Comparison of ENCODE assay signal across 8 cellular contexts in genomic region chr7:66920769-66921395, GRCh38. TPM values are rescaled to one million over a fixed set of nuclear protein-coding genes. Genes with fewer than 3 reads are reported as not detected.
A peak's percentile ranks its signal among the peaks of the same experiment; 100 is the strongest.
DNase-seq lines count a peak whose midpoint lies in the region; ATAC-seq and TF ChIP-seq lines count a peak whose summit lies in the region.

Gene TMEM248, plus strand, starts transcription at chr7:66921225. Its CDS starts 20,641 bp downstream, at chr7:66941866.

- TF ChIP-seq CTCF in BE2C (IDR thresholded peaks at IDR 0.05; ENCODE audit: low read depth, low read length): no peak

- peak within 1 kb of the TSS; percentile 66 for H3K4me3 ChIP-seq in BE2C (ENCODE audit: low read depth, low read length)

- H3K27me3 ChIP-seq in BE2C: no peaks in the 10 kb centered on the region

- no peaks in the 10 kb centered on the region for H3K9me3 ChIP-seq in BE2C

- no peaks in the 10 kb centered on the region; the same call in 1 of the 2 replicates for H3K4me1 ChIP-seq in BE2C

- peak; percentile 82 for ATAC-seq in HG03442 (IDR thresholded peaks at IDR 0.05; ENCODE audit: unreplicated experiment)

- DNase-seq in BE2C (peak; percentile 87), GM19238 (ENCODE audit: insufficient read length, low spot score) (peak; percentile 83), NCI-H526 (lab: John Stamatoyannopoulos, UW) (peak; percentile 70 to 91), cortex of kidney (lab: John Stamatoyannopoulos, UW) (peak; percentile 14), left kidney (ENCODE audit: low read depth, low spot score) (peak; percentile 96)
- peak; percentile 89 for DNase-seq in activated CD4-positive, alpha-beta T cell treated with anti-CD3 and anti-CD28 coated beads, Interleukin-2, amount 50 U/mL, for 1 hour
- DNase-seq in stimulated activated CD4-positive, alpha-beta T cell treated with anti-CD3 and anti-CD28 coated beads, Interleukin-1b, Interleukin-23, amount 100 ng/mL, for 48 hours: peak; percentile 94

- peaks cover 3% of the 10 kb centered on the region; the same call in 1 of the 2 replicates for H3K36me3 ChIP-seq in BE2C

RNA-seq across cellular contexts. Expression of gene TMEM248, which starts in this region (rescaled TPM):
- 71.6 TPM for polyA plus RNA-seq in BE2C (2012; ENCODE audit: insufficient read depth, insufficient read length, low read depth)

Comparison
In these comparisons a context has a peak if more than half of its experiments do, and no peak if none do; other contexts are left out.
1. Peak in every context shown above with its lines: DNase-seq, ATAC-seq and H3K4me3 ChIP-seq.
2. DNase-seq: peak in every context shown above with its lines; median percentile 96 in left kidney; 94 in stimulated activated CD4-positive, alpha-beta T cell treated with anti-CD3 and anti-CD28 coated beads, Interleukin-1b, Interleukin-23, amount 100 ng/mL, for 48 hours; 89 in activated CD4-positive, alpha-beta T cell treated with anti-CD3 and anti-CD28 coated beads, Interleukin-2, amount 50 U/mL, for 1 hour; 87 in BE2C; 83 in GM19238; 80 in NCI-H526; 14 in cortex of kidney.